In the genomic region with DNA sequence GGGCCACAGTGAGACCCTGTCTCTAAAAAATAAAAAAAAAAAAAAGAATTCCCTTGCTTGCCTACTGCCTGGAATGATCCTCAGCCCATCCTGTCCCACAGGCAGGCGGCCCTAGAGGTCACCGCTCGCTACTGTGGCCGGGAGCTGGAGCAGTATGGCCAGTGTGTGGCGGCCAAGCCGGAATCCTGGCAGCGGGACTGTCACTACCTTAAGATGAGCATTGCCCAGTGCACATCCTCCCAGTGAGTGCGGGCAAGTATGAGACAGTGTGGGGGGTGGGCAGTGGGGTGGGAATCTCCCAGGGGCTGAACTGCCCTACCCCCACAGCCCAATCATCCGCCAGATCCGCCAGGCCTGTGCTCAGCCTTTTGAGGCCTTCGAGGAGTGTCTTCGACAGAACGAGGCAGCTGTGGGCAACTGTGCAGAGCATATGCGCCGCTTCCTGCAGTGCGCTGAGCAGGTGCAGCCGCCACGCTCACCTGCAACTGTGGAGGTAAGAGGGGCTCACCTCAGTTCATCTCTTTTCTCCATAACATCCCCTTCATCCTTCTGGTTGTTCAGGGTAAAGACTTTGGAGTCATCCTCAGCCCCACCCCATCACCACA, we compare ENCODE assay signal across 15 cellular contexts. TPM values are rescaled to one million over a fixed set of nuclear protein-coding genes. Genes with fewer than 3 reads are reported as not detected.
DNase-seq lines count a peak whose midpoint lies in the region; ATAC-seq, FAIRE-seq and TF ChIP-seq lines count a peak whose summit lies in the region.
"Had no signal": no experiment of that assay in that cellular context is flagged by ENCODE, and none has a peak within 500 bp of the region (broad histone marks: within the 10 kb centered on the region; RNA-seq: fewer than 3 reads in every experiment).

No MANE protein-coding gene starts in this region.

- peaks cover 10% of the 10 kb centered on the region for H3K4me1 ChIP-seq in mucosa of descending colon (ENCODE audit: low read depth)

- peaks cover 27% of the 10 kb centered on the region for H3K36me3 Mint-ChIP-seq in stimulated activated naive CD8-positive, alpha-beta T cell treated with anti-CD3 and anti-CD28 coated beads, Interleukin-15, Interleukin-2, amounts not matched to agents 100 ng/mL and 50 ng/mL, for 24 hours (ENCODE audit: low read depth)
- peaks cover 22% of the 10 kb centered on the region for H3K36me3 Mint-ChIP-seq in activated CD8-positive, alpha-beta T cell treated with anti-CD3 and anti-CD28 coated beads for 36 hours (ENCODE audit: low read depth)

- H3K27ac Mint-ChIP-seq in stimulated activated naive CD8-positive, alpha-beta T cell treated with anti-CD3 and anti-CD28 coated beads, Interleukin-15, Interleukin-2, amounts not matched to agents 100 ng/mL and 50 ng/mL, for 24 hours: no peak overlapping the region
- H3K27ac Mint-ChIP-seq in activated CD8-positive, alpha-beta T cell treated with anti-CD3 and anti-CD28 coated beads for 36 hours: no peak overlapping the region

- no peaks in the 10 kb centered on the region for H3K36me3 ChIP-seq in mucosa of descending colon (ENCODE audit: low read depth)
- H3K36me3 ChIP-seq: pancreas had no signal

- H3K9me3 Mint-ChIP-seq in stimulated activated naive CD8-positive, alpha-beta T cell treated with anti-CD3 and anti-CD28 coated beads, Interleukin-15, Interleukin-2, amounts not matched to agents 100 ng/mL and 50 ng/mL, for 24 hours: no peaks in the 10 kb centered on the region
- no peaks in the 10 kb centered on the region for H3K9me3 Mint-ChIP-seq in activated CD8-positive, alpha-beta T cell treated with anti-CD3 and anti-CD28 coated beads for 36 hours

- POLR2A ChIA-PET in activated CD8-positive, alpha-beta T cell treated with anti-CD3 and anti-CD28 coated beads for 36 hours (lab: Charles Lee): interaction anchor here (1.2 to 2.7 kb wide), 3 partner anchors 38 to 59 kb away, joined by 4 to 13 read pairs (median 5); a partner anchor contains a TSS

- CTCF ChIA-PET in activated CD8-positive, alpha-beta T cell treated with anti-CD3 and anti-CD28 coated beads for 36 hours (lab: Charles Lee): interaction anchor here (1.9 to 3.2 kb wide), 2 partner anchors 14 to 140 kb away, joined by 6 to 14 read pairs; no protein-coding TSS in a partner anchor

- no peak overlapping the region for H3K4me3 ChIP-seq in mucosa of descending colon

- no peak for FAIRE-seq in GM12892 (lab: Jason Lieb, UNC)
- FAIRE-seq: pancreas had no signal

- H3K4me3 Mint-ChIP-seq in stimulated activated naive CD8-positive, alpha-beta T cell treated with anti-CD3 and anti-CD28 coated beads, Interleukin-15, Interleukin-2, amounts not matched to agents 100 ng/mL and 50 ng/mL, for 24 hours: peak overlapping the region; percentile 22
- H3K4me3 Mint-ChIP-seq in activated CD8-positive, alpha-beta T cell treated with anti-CD3 and anti-CD28 coated beads for 36 hours: peak overlapping the region; percentile 93

- no peak for TF ChIP-seq POLR2A in GM12892 (IDR thresholded peaks at IDR 0.05; ENCODE audit: low read depth, low read length)

- H3K9me3 ChIP-seq in mucosa of descending colon: no peaks in the 10 kb centered on the region
- H3K9me3 ChIP-seq: gastroesophageal sphincter, pancreas had no signal

- no peak for ATAC-seq in stimulated activated naive CD8-positive, alpha-beta T cell treated with anti-CD3 and anti-CD28 coated beads, Interleukin-15, Interleukin-2, amounts not matched to agents 100 U/mL and 50 U/mL, for 24 hours
- ATAC-seq in activated CD8-positive, alpha-beta T cell treated with anti-CD3 and anti-CD28 coated beads for 36 hours: no peak
- no peak for ATAC-seq in mucosa of descending colon
- no peak for ATAC-seq in HG03442 (IDR thresholded peaks at IDR 0.05; ENCODE audit: unreplicated experiment)
- ATAC-seq: gastroesophageal sphincter, pancreas had no signal

- no peak for DNase-seq in stimulated activated naive CD8-positive, alpha-beta T cell treated with anti-CD3 and anti-CD28 coated beads, Interleukin-15, Interleukin-2, amounts not matched to agents 100 U/mL and 50 U/mL, for 24 hours
- no peak for DNase-seq in activated CD8-positive, alpha-beta T cell treated with anti-CD3 and anti-CD28 coated beads for 36 hours
- DNase-seq in mucosa of descending colon: peak in 2 of 3 donors; percentile 30 to 53
- DNase-seq in UCSD-AML1 (lab: John Stamatoyannopoulos, UW; ENCODE audit: unreplicated experiment): no peak
- no peak for DNase-seq in NOMO-1 treated with DMSO at 0.1 percent for 48 hours (lab: John Stamatoyannopoulos, UW; ENCODE audit: unreplicated experiment)
- DNase-seq in GM12892 (ENCODE audit: insufficient read length): no peak
- DNase-seq: activated CD4-positive, alpha-beta T cell treated with anti-CD3 and anti-CD28 coated beads, Interleukin-2, amount 50 U/mL, for 4 hours; C1 segment of cervical spinal cord; cerebellar nuclear complex; NCI-H1930; NCI-H526 had no signal

- no peak for TF ChIP-seq CTCF in activated CD8-positive, alpha-beta T cell treated with anti-CD3 and anti-CD28 coated beads for 36 hours (IDR thresholded peaks at IDR 0.05)
- no peak for TF ChIP-seq CTCF in mucosa of descending colon (IDR thresholded peaks at IDR 0.05)

- intact Hi-C loops in activated CD8-positive, alpha-beta T cell treated with anti-CD3 and anti-CD28 coated beads for 36 hours (cut with micrococcal nuclease): no loop called here
- intact Hi-C loops in mucosa of descending colon (cut with DNase I, micrococcal nuclease): no loop called here

- peaks cover 36% of the 10 kb centered on the region for H3K4me1 Mint-ChIP-seq in stimulated activated naive CD8-positive, alpha-beta T cell treated with anti-CD3 and anti-CD28 coated beads, Interleukin-15, Interleukin-2, amounts not matched to agents 100 ng/mL and 50 ng/mL, for 24 hours (ENCODE audit: low read depth)
- H3K4me1 Mint-ChIP-seq in activated CD8-positive, alpha-beta T cell treated with anti-CD3 and anti-CD28 coated beads for 36 hours (ENCODE audit: low read depth): peaks cover 30% of the 10 kb centered on the region

- no peaks in the 10 kb centered on the region for H3K27me3 Mint-ChIP-seq in stimulated activated naive CD8-positive, alpha-beta T cell treated with anti-CD3 and anti-CD28 coated beads, Interleukin-15, Interleukin-2, amounts not matched to agents 100 ng/mL and 50 ng/mL, for 24 hours
- H3K27me3 Mint-ChIP-seq in activated CD8-positive, alpha-beta T cell treated with anti-CD3 and anti-CD28 coated beads for 36 hours: no peaks in the 10 kb centered on the region

RNA-seq across cellular contexts. Expression of a gene that starts 1.6 kb away (rescaled TPM):
- 10 to 100 TPM; 34.8 to 37.5 TPM for total RNA-seq in activated CD8-positive, alpha-beta T cell treated with anti-CD3 and anti-CD28 coated beads for 36 hours
- total RNA-seq in mucosa of descending colon: 10 to 100 TPM; 20.9 to 28.8 (median 26.1) TPM
- polyA plus RNA-seq in GM12892 (2012; ENCODE audit: missing spikeins): 29.4 TPM

RNA-seq across cellular contexts. Expression of a gene that starts 43.7 kb away (rescaled TPM):
- 10 to 100 TPM; 54.1 to 55.9 TPM for total RNA-seq in activated CD8-positive, alpha-beta T cell treated with anti-CD3 and anti-CD28 coated beads for 36 hours
- 10 to 100 TPM; 10.1 to 18.3 (median 18.1) TPM for total RNA-seq in mucosa of descending colon
- 14.5 TPM for polyA plus RNA-seq in GM12892 (2012; ENCODE audit: missing spikeins)

RNA-seq across cellular contexts. Expression of a gene that starts 59.8 kb away (rescaled TPM):
- total RNA-seq in activated CD8-positive, alpha-beta T cell treated with anti-CD3 and anti-CD28 coated beads for 36 hours: 10 to 100 TPM; 52.7 to 52.8 TPM
- 100 to 1,000 TPM in 1 of 3 donors, 10 to 100 TPM in 2; 64.3 to 128 (median 80.6) TPM for total RNA-seq in mucosa of descending colon
- polyA plus RNA-seq in GM12892 (2012; ENCODE audit: missing spikeins): 43.0 TPM

Comparison
In these comparisons a context has a peak if more than half of its experiments do, and no peak if none do; other contexts are left out.
1. DNase-seq: peak in mucosa of descending colon (2 of 3); none in stimulated activated naive CD8-positive, alpha-beta T cell treated with anti-CD3 and anti-CD28 coated beads, Interleukin-15, Interleukin-2, amounts not matched to agents 100 U/mL and 50 U/mL, for 24 hours (single experiment), activated CD8-positive, alpha-beta T cell treated with anti-CD3 and anti-CD28 coated beads for 36 hours (single experiment), UCSD-AML1 (single experiment), NOMO-1 treated with DMSO at 0.1 percent for 48 hours (single experiment) and GM12892 (single experiment).